Comparison of ENCODE assay signal across 7 cellular contexts in the genomic region with DNA sequence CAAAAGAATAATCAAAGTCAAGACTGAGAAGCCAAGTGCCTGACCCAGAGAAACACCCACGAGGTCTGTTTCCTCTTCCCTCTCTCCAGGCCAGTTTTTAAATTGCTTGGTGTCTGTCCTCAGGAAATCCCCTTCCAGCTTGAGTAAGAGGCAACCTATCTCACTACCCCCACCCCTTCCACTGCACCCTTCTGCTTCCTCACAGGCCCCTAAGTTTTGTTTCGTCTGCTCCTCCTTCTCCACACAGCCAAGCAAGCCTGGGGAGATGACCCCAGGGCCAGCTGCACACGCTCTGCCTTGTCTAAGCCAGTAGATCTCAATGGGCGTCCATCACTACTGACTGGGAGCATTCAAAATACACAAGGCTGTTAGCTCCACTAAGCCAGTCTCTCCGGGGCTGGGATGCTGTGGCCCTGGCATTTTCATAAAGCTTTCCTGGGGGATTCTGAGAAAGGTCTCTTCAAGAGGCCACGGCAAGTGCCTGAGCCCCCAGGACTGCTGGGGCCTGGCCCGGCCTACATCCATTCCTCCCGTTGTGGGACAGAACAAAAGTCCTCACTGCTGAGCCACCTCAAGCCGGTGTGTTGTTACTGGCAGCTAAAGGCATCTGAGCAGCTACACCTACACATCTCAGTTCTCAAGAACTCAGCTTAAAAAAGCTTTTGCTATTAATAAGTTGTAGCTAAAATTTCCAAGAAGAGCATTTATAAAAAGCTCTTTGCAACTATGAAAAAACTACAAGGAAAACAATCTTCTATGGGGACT. TPM values are rescaled to one million over a fixed set of nuclear protein-coding genes. Genes with fewer than 3 reads are reported as not detected.
DNase-seq lines count a peak whose midpoint lies in the region; ATAC-seq and TF ChIP-seq lines count a peak whose summit lies in the region.

No MANE protein-coding gene starts in this region.

- intact Hi-C loops in dorsolateral prefrontal cortex (cut with DNase I): no loop called here

- H3K27me3 ChIP-seq in dorsolateral prefrontal cortex: no peaks in the 10 kb centered on the region

- peak; percentile 45 for ATAC-seq in GM19023 (IDR thresholded peaks at IDR 0.05; ENCODE audit: unreplicated experiment)

- TF ChIP-seq CTCF in dorsolateral prefrontal cortex (IDR thresholded peaks at IDR 0.05 in 54 of 56, conservative IDR thresholded peaks at IDR 0.05 in 2 of 56; ENCODE audit: low read depth in 1 of 56, partially characterized antibody in 56 of 56): no peak

- peak overlapping the region in 1 of 59 donors; percentile 6 for H3K4me3 ChIP-seq in dorsolateral prefrontal cortex

- DNase-seq in NOMO-1 (lab: John Stamatoyannopoulos, UW; ENCODE audit: unreplicated experiment in 2 of 2) (peak; percentile 15 to 37), dorsolateral prefrontal cortex (peak in 1 of 10 donors; percentile 42), LoVo (ENCODE audit: low spot score) (no peak), cerebellar nuclear complex (lab: John Stamatoyannopoulos, UW) (no peak), NCI-H2171 treated with DMSO at 0.1 percent for 48 hours (lab: John Stamatoyannopoulos, UW) (no peak)
- DNase-seq in stimulated activated CD4-positive, alpha-beta T cell treated with anti-CD3 and anti-CD28 coated beads, Interleukin-4, amount 100 ng/mL, for 24 hours: peak; percentile 47

- H3K27ac ChIP-seq in dorsolateral prefrontal cortex: peak overlapping the region in 41 of 59 donors; percentile 1 to 69 (median 43)

RNA-seq across cellular contexts. Expression of a gene that starts 14.9 kb away (rescaled TPM):
- 1 to 10 TPM in 52 of 120 experiments, under 1 TPM in 57, not detected in 11; 0.23 to 6.1 (median 0.96) TPM for total RNA-seq in dorsolateral prefrontal cortex

RNA-seq across cellular contexts. Expression of a gene that starts 17.4 kb away (rescaled TPM):
- 10 to 100 TPM in 65 of 120 experiments, 1 to 10 TPM in 55; 5.5 to 19.9 (median 10.1) TPM for total RNA-seq in dorsolateral prefrontal cortex

RNA-seq across cellular contexts. Expression of a gene that starts 17.7 kb away (rescaled TPM):
- 10 to 100 TPM; 27.0 to 56.5 (median 36.4) TPM for total RNA-seq in dorsolateral prefrontal cortex

RNA-seq across cellular contexts. Expression of a gene that starts 34.1 kb away (rescaled TPM):
- 100 to 1,000 TPM in 14 of 120 experiments, 10 to 100 TPM in 106; 61.4 to 116 (median 85.9) TPM for total RNA-seq in dorsolateral prefrontal cortex

RNA-seq across cellular contexts. Expression of a gene that starts 34.4 kb away (rescaled TPM):
- total RNA-seq in dorsolateral prefrontal cortex: 10 to 100 TPM; 19.9 to 42.2 (median 27.8) TPM

Comparison
In these comparisons a context has a peak if more than half of its experiments do, and no peak if none do; other contexts are left out.
1. DNase-seq: peak in NOMO-1 (2 of 2) and stimulated activated CD4-positive, alpha-beta T cell treated with anti-CD3 and anti-CD28 coated beads, Interleukin-4, amount 100 ng/mL, for 24 hours (single experiment); none in LoVo (single experiment), cerebellar nuclear complex (0 of 2) and NCI-H2171 treated with DMSO at 0.1 percent for 48 hours (single experiment).